ENCODE assay signal across 8 cellular contexts in the genomic region with DNA sequence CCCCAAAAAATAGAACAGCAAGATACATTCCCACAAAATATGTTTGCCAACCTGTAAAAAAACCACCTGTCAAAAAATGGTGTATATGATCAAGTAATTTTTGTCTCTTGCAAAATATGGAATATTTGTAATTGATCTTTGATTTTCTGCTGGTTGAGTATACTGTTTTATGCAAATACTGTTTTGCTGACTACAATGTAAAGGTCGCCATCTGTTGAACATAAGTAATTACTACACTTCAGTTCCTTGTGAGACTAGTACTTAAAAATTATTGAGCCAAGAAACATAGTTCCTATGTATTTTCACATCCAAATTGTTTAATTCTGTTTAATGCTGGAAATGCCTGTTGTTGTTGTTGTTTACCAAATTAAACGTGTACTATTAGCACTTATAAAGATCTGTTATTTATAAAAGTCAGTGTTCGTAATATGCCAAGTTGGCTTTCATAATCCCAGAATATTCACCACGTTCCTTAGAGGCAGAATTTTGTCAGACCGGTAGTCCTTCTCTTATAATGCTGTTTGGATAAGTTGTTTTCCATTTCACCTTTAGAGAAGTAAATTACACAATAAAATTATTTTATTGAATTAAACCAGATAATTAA.
DNase-seq lines count a peak whose midpoint lies in the region; ATAC-seq and TF ChIP-seq lines count a peak whose summit lies in the region.

No MANE protein-coding gene starts in this region.

- H3K27me3 ChIP-seq in colonic mucosa: no peaks in the 10 kb centered on the region
- H3K27me3 ChIP-seq in effector memory CD4-positive, alpha-beta T cell (replicated peaks; ENCODE audit: control insufficient read depth, insufficient read depth, low read length, poor library complexity, severe bottlenecking): no peaks in the 10 kb centered on the region

- no peaks in the 10 kb centered on the region for H3K4me1 ChIP-seq in colonic mucosa
- H3K4me1 ChIP-seq in effector memory CD4-positive, alpha-beta T cell (ENCODE audit: control insufficient read depth, insufficient read depth, low read length, poor library complexity, severe bottlenecking): no peaks in the 10 kb centered on the region

- TF ChIP-seq CTCF in colonic mucosa (IDR thresholded peaks at IDR 0.05): peak; percentile 51

- H3K9ac ChIP-seq in colonic mucosa (ENCODE audit: low read depth in 2 of 2, low read length in 2 of 2): no peak overlapping the region

- H3K4me3 ChIP-seq in colonic mucosa: no peak overlapping the region
- no peak overlapping the region for H3K4me3 ChIP-seq in effector memory CD4-positive, alpha-beta T cell (ENCODE audit: insufficient read depth, low read depth, low read length, poor library complexity, severe bottlenecking)

- intact Hi-C loops in colonic mucosa (cut with DNase I): no loop called here

- no peaks in the 10 kb centered on the region for H3K36me3 ChIP-seq in colonic mucosa
- no peaks in the 10 kb centered on the region for H3K36me3 ChIP-seq in effector memory CD4-positive, alpha-beta T cell (ENCODE audit: control insufficient read depth, insufficient read depth, low read length)

- DNase-seq in COR-L47 (lab: John Stamatoyannopoulos, UW): peak; percentile 29
- DNase-seq in NCI-H82 treated with DMSO at 0.1 percent for 48 hours (lab: John Stamatoyannopoulos, UW; ENCODE audit: unreplicated experiment): peak; percentile 14
- no peak for DNase-seq in colonic mucosa
- peak; percentile 50 for DNase-seq in myocyte (ENCODE audit: low read depth)
- DNase-seq in effector memory CD4-positive, alpha-beta T cell: no peak
- no peak for DNase-seq in stimulated activated CD4-positive, alpha-beta T cell treated with anti-CD3 and anti-CD28 coated beads, Interleukin-12 subunit alpha, Interleukin-12 subunit beta, amount 100 ng/mL, for 4 hours

- no peaks in the 10 kb centered on the region for H3K9me3 ChIP-seq in colonic mucosa
- no peaks in the 10 kb centered on the region for H3K9me3 ChIP-seq in effector memory CD4-positive, alpha-beta T cell (ENCODE audit: control insufficient read depth, low read length)

- H3K27ac ChIP-seq in colonic mucosa: no peak overlapping the region
- no peak overlapping the region for H3K27ac ChIP-seq in effector memory CD4-positive, alpha-beta T cell (ENCODE audit: insufficient read depth, low read length, poor library complexity, severe bottlenecking)

- peak; percentile 81 for ATAC-seq in GM18870 (IDR thresholded peaks at IDR 0.05; ENCODE audit: unreplicated experiment)
- peak; percentile 95 for ATAC-seq in HG03139 (IDR thresholded peaks at IDR 0.05; ENCODE audit: unreplicated experiment)

Comparison
In these comparisons a context has a peak if more than half of its experiments do, and no peak if none do; other contexts are left out.
1. DNase-seq: peak in COR-L47 (single experiment), NCI-H82 treated with DMSO at 0.1 percent for 48 hours (single experiment) and myocyte (single experiment); none in colonic mucosa (single experiment), effector memory CD4-positive, alpha-beta T cell (0 of 3) and stimulated activated CD4-positive, alpha-beta T cell treated with anti-CD3 and anti-CD28 coated beads, Interleukin-12 subunit alpha, Interleukin-12 subunit beta, amount 100 ng/mL, for 4 hours (single experiment).